In genomic region chr17:2175294-2175628, GRCh38 we compare ENCODE assay signal across 1 cellular context.
TF ChIP-seq lines count a peak whose summit lies in the region.

No MANE protein-coding gene starts in this region.

TF ChIP-seq in IMR-90, 13 proteins besides CTCF, POLR2A, EP300 and RAD21 (continued from another document):
- no peak for TF ChIP-seq USF2 (IDR thresholded peaks at IDR 0.05; ENCODE audit: low read depth, low read length)
- no peak for TF ChIP-seq SMC3 (IDR thresholded peaks at IDR 0.05; ENCODE audit: low read depth, low read length)
- no peak for TF ChIP-seq MAFK (IDR thresholded peaks at IDR 0.05; ENCODE audit: low read depth, low read length)
- TF ChIP-seq MAZ (IDR thresholded peaks at IDR 0.05; ENCODE audit: borderline replicate concordance, low read depth, low read length) = no peak
- no peak for TF ChIP-seq NFE2L2 (IDR thresholded peaks at IDR 0.05; ENCODE audit: low read depth, low read length)
- no peak for TF ChIP-seq RFX5 (IDR thresholded peaks at IDR 0.05; ENCODE audit: low read depth, low read length)
- no peak for TF ChIP-seq ELK1 (IDR thresholded peaks at IDR 0.05; ENCODE audit: borderline replicate concordance, low read depth, low read length)
- no peak for TF ChIP-seq CEBPB (IDR thresholded peaks at IDR 0.05; ENCODE audit: low read depth, low read length)
- TF ChIP-seq FOS (IDR thresholded peaks at IDR 0.05; ENCODE audit: low read depth, low read length) = no peak
- no peak for TF ChIP-seq BHLHE40 (IDR thresholded peaks at IDR 0.05; ENCODE audit: low read depth, low read length)
